Comparison of ENCODE assay signal across 7 cellular contexts in genomic region chr2:227625420-227625819, GRCh38. TPM values are rescaled to one million over a fixed set of nuclear protein-coding genes. Genes with fewer than 3 reads are reported as not detected.
"Had no signal": no experiment of that assay in that cellular context is flagged by ENCODE, and none has a peak within 500 bp of the region (broad histone marks: within the 10 kb centered on the region; RNA-seq: fewer than 3 reads in every experiment).

No MANE protein-coding gene starts in this region.

- H2AFZ ChIP-seq: GM23338 had no signal

- H3K4me3 Mint-ChIP-seq: GM23338, H9 had no signal

- H3K4me1 Mint-ChIP-seq: GM23338, H9 had no signal

- H3K9me3 Mint-ChIP-seq: GM23338, H9 had no signal

- DNase-seq: H9, HCEC 1CT, IMR-90 had no signal

- H3K27ac Mint-ChIP-seq: GM23338, H9 had no signal

- ATAC-seq: GM23338, K562 had no signal

- H3K4me2 ChIP-seq: GM23338 had no signal

- H3K4me3 ChIP-seq: GM23338, K562 had no signal

RNA-seq across cellular contexts. Expression of gene SCYGR4, which starts 8.1 kb away (rescaled TPM):
- total RNA-seq: GM23338, H1, H9, HT-29, IMR-90, K562 had no signal

RNA-seq across cellular contexts. Expression of gene SCYGR3, which starts 10.8 kb away (rescaled TPM):
- total RNA-seq: GM23338, H1, H9, HT-29, IMR-90, K562 had no signal

RNA-seq across cellular contexts. Expression of gene SCYGR2, which starts 26.7 kb away (rescaled TPM):
- total RNA-seq: GM23338, H1, H9, HT-29, IMR-90, K562 had no signal

RNA-seq across cellular contexts. Expression of gene SCYGR5, which starts 41.2 kb away (rescaled TPM):
- total RNA-seq: GM23338, H1, H9, HT-29, IMR-90, K562 had no signal
